Comparison of ENCODE assay signal across 8 cellular contexts in genomic region chr17:36949461-36949927, GRCh38. TPM values are rescaled to one million over a fixed set of nuclear protein-coding genes. Genes with fewer than 3 reads are reported as not detected.
DNase-seq lines count a peak whose midpoint lies in the region; ATAC-seq and TF ChIP-seq lines count a peak whose summit lies in the region.

No MANE protein-coding gene starts in this region.

- intact Hi-C loops in upper lobe of right lung (cut with DNase I): no loop called here

- H3K4me1 Mint-ChIP-seq in memory B cell: peaks cover 40% of the 10 kb centered on the region

- no peaks in the 10 kb centered on the region for H3K9me3 Mint-ChIP-seq in memory B cell

- H3K36me3 ChIP-seq in KOPT-K1 (ENCODE audit: insufficient read depth, low read length): peaks cover 45% of the 10 kb centered on the region
- peaks cover 41% of the 10 kb centered on the region for H3K36me3 ChIP-seq in upper lobe of right lung

- peaks cover 7% of the 10 kb centered on the region for H3K27me3 Mint-ChIP-seq in memory B cell

- H3K27ac ChIP-seq in KOPT-K1 (ENCODE audit: low read depth, low read length, poor library complexity, severe bottlenecking) (peak overlapping the region; percentile 78), caudate nucleus (ENCODE audit: low read depth, low read length) (peak overlapping the region; percentile 86), upper lobe of right lung (peak overlapping the region; percentile 87)

- ATAC-seq in memory B cell (ENCODE audit: low read depth) (peak; percentile 10), upper lobe of right lung (peak; percentile 17)

- H3K27ac Mint-ChIP-seq in memory B cell: peak overlapping the region; percentile 95

- H3K4me3 ChIP-seq in upper lobe of right lung: peak overlapping the region; percentile 66

- DNase-seq in EH (ENCODE audit: low read depth): peak; percentile 45
- DNase-seq in caudate nucleus (lab: John Stamatoyannopoulos, UW): no peak
- no peak for DNase-seq in memory B cell (ENCODE audit: low spot score in 2 of 2)
- no peak for DNase-seq in upper lobe of right lung
- DNase-seq in activated effector memory CD4-positive, alpha-beta T cell treated with anti-CD3 and anti-CD28 coated beads, Interleukin-2, amount 50 U/mL, for 16 hours: no peak
- DNase-seq in putamen (ENCODE audit: low spot score): no peak
- DNase-seq in HuH-7.5 (ENCODE audit: low spot score): no peak

- peaks cover 34% of the 10 kb centered on the region for H3K27me3 ChIP-seq in upper lobe of right lung

- peaks cover 17% of the 10 kb centered on the region for H3K4me1 ChIP-seq in upper lobe of right lung

- H3K9me3 ChIP-seq in KOPT-K1 (ENCODE audit: insufficient read depth, low read length, poor library complexity, severe bottlenecking) (no peaks in the 10 kb centered on the region), upper lobe of right lung (no peaks in the 10 kb centered on the region)

- H3K4me3 Mint-ChIP-seq in memory B cell: peak overlapping the region; percentile 99

- no peak for TF ChIP-seq CTCF in upper lobe of right lung (IDR thresholded peaks at IDR 0.05)

- peaks cover 20% of the 10 kb centered on the region for H3K36me3 Mint-ChIP-seq in memory B cell

RNA-seq across cellular contexts. Expression of gene AATF, which starts 0.7 kb away (rescaled TPM):
- total RNA-seq in upper lobe of right lung: 42.8 TPM

RNA-seq across cellular contexts. Expression of gene LHX1, which starts 12.2 kb away (rescaled TPM):
- total RNA-seq in upper lobe of right lung: not detected
